Comparison of ENCODE assay signal across 12 cellular contexts in the genomic region with DNA sequence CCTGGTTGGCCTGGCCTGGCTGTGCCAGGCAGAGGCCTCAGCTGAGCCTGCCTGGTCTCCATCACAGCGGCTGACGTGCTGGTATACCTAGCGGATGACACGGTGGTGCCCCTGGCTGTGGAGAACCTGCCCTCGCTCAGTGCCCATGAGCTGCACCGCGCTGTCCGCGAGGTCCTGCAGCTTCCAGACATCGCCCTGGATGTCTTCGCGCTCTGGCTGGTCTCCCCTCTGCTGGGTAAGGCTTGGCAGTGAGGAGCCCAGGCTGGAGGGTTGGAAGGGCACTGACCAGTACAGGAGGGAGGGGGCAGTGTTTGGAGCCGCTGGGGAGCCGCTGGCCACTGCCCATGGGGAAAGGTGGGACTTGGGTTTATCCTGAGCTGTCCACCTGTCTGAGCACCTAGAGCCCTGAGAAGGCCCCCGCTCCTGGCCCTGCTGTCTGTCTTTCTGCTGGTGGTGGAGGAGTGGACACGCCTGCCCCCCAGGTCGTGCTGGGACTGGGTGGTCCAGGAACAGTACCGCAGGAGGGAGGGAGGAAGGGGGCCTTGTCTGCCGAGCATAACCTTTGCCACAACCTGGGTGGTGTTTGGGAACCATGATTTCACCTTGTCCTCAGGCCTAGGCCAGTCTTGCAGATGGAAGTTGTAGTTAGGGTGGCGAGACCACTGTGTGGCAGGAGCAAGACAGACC. TPM values are rescaled to one million over a fixed set of nuclear protein-coding genes. Genes with fewer than 3 reads are reported as not detected.
DNase-seq lines count a peak whose midpoint lies in the region; ATAC-seq lines count a peak whose summit lies in the region.
"Had no signal": no experiment of that assay in that cellular context is flagged by ENCODE, and none has a peak within 500 bp of the region (broad histone marks: within the 10 kb centered on the region; RNA-seq: fewer than 3 reads in every experiment).

No MANE protein-coding gene starts in this region.

- H3K27ac ChIP-seq in iPS-20b (ENCODE audit: low read length): no peak overlapping the region

- H3K27me3 ChIP-seq in iPS-20b (ENCODE audit: insufficient read depth, low read length): peaks cover 5% of the 10 kb centered on the region; the same call in 1 of the 2 replicates

- no peaks in the 10 kb centered on the region for H3K36me3 ChIP-seq in iPS-20b (ENCODE audit: insufficient read depth, low read depth, low read length)

- intact Hi-C loops in activated CD4-positive, alpha-beta T cell treated with anti-CD3 and anti-CD28 coated beads for 36 hours (cut with DNase I, micrococcal nuclease): no loop called here

- peaks cover 19% of the 10 kb centered on the region for H3K36me3 Mint-ChIP-seq in activated CD4-positive, alpha-beta T cell treated with anti-CD3 and anti-CD28 coated beads for 36 hours (ENCODE audit: low read depth)
- peaks cover 57% of the 10 kb centered on the region for H3K36me3 Mint-ChIP-seq in activated T-helper 17 cell treated with anti-CD3 and anti-CD28 coated beads, Interleukin-2, amount 50 U/mL, for 72 hours (ENCODE audit: low read depth)

- no peaks in the 10 kb centered on the region for H3K27me3 Mint-ChIP-seq in activated CD4-positive, alpha-beta T cell treated with anti-CD3 and anti-CD28 coated beads for 36 hours
- no peaks in the 10 kb centered on the region for H3K27me3 Mint-ChIP-seq in activated T-helper 17 cell treated with anti-CD3 and anti-CD28 coated beads, Interleukin-2, amount 50 U/mL, for 72 hours
- H3K27me3 Mint-ChIP-seq in stimulated activated naive CD8-positive, alpha-beta T cell treated with anti-CD3 and anti-CD28 coated beads, Interleukin-15, amount 100 ng/mL, for 72 hours: no peaks in the 10 kb centered on the region

- no peaks in the 10 kb centered on the region for H3K9me3 ChIP-seq in iPS-20b (ENCODE audit: insufficient read depth, low read depth, low read length)

- no peaks in the 10 kb centered on the region for H3K9me3 Mint-ChIP-seq in activated CD4-positive, alpha-beta T cell treated with anti-CD3 and anti-CD28 coated beads for 36 hours (ENCODE audit: low read depth)
- H3K9me3 Mint-ChIP-seq in activated T-helper 17 cell treated with anti-CD3 and anti-CD28 coated beads, Interleukin-2, amount 50 U/mL, for 72 hours: no peaks in the 10 kb centered on the region
- no peaks in the 10 kb centered on the region for H3K9me3 Mint-ChIP-seq in stimulated activated naive CD8-positive, alpha-beta T cell treated with anti-CD3 and anti-CD28 coated beads, Interleukin-15, amount 100 ng/mL, for 72 hours

- POLR2A ChIA-PET in activated CD4-positive, alpha-beta T cell treated with anti-CD3 and anti-CD28 coated beads for 36 hours (lab: Charles Lee): interaction anchor here (1.3 kb wide), 1 partner anchor 26 kb away, joined by 3 read pairs; no protein-coding TSS in a partner anchor

- peaks cover 57% of the 10 kb centered on the region for H3K4me1 Mint-ChIP-seq in activated CD4-positive, alpha-beta T cell treated with anti-CD3 and anti-CD28 coated beads for 36 hours
- peaks cover 23% of the 10 kb centered on the region for H3K4me1 Mint-ChIP-seq in activated T-helper 17 cell treated with anti-CD3 and anti-CD28 coated beads, Interleukin-2, amount 50 U/mL, for 72 hours
- H3K4me1 Mint-ChIP-seq in stimulated activated naive CD8-positive, alpha-beta T cell treated with anti-CD3 and anti-CD28 coated beads, Interleukin-15, amount 100 ng/mL, for 72 hours: peaks cover 76% of the 10 kb centered on the region

- ATAC-seq in activated CD4-positive, alpha-beta T cell treated with anti-CD3 and anti-CD28 coated beads for 36 hours: no peak
- ATAC-seq in activated T-helper 17 cell treated with anti-CD3 and anti-CD28 coated beads, Interleukin-2, amount 50 U/mL, for 72 hours (replicated peaks): no peak
- ATAC-seq in stimulated activated naive CD8-positive, alpha-beta T cell treated with anti-CD3 and anti-CD28 coated beads, Interleukin-15, amount 100 ng/mL, for 72 hours: no peak
- ATAC-seq in GM18498 (IDR thresholded peaks at IDR 0.05; ENCODE audit: unreplicated experiment): no peak

- H3K27ac Mint-ChIP-seq in activated CD4-positive, alpha-beta T cell treated with anti-CD3 and anti-CD28 coated beads for 36 hours: peak overlapping the region; percentile 25
- peak overlapping the region; percentile 83 for H3K27ac Mint-ChIP-seq in activated T-helper 17 cell treated with anti-CD3 and anti-CD28 coated beads, Interleukin-2, amount 50 U/mL, for 72 hours
- H3K27ac Mint-ChIP-seq in stimulated activated naive CD8-positive, alpha-beta T cell treated with anti-CD3 and anti-CD28 coated beads, Interleukin-15, amount 100 ng/mL, for 72 hours: peak overlapping the region; percentile 61 to 89

- H3K9ac ChIP-seq in iPS-20b (ENCODE audit: low read depth, low read length): peak overlapping the region; percentile 15; the same call in 1 of the 2 replicates

- H3K4me3 ChIP-seq in iPS-20b (ENCODE audit: low read length): no peak overlapping the region

- H3K4me3 Mint-ChIP-seq in activated CD4-positive, alpha-beta T cell treated with anti-CD3 and anti-CD28 coated beads for 36 hours: no peak overlapping the region
- H3K4me3 Mint-ChIP-seq in activated T-helper 17 cell treated with anti-CD3 and anti-CD28 coated beads, Interleukin-2, amount 50 U/mL, for 72 hours: peak overlapping the region; percentile 89
- H3K4me3 Mint-ChIP-seq in stimulated activated naive CD8-positive, alpha-beta T cell treated with anti-CD3 and anti-CD28 coated beads, Interleukin-15, amount 100 ng/mL, for 72 hours: peak overlapping the region; percentile 42 to 57

- DNase-seq in activated CD4-positive, alpha-beta T cell treated with anti-CD3 and anti-CD28 coated beads for 36 hours: no peak
- DNase-seq in activated CD4-positive, alpha-beta T cell treated with anti-CD3 and anti-CD28 coated beads, Interleukin-2, amount 50 U/mL, for 4 hours: no peak
- DNase-seq in stimulated activated naive CD8-positive, alpha-beta T cell treated with anti-CD3 and anti-CD28 coated beads, Interleukin-15, amount 100 ng/mL, for 72 hours: no peak
- DNase-seq in epidermal melanocyte (ENCODE audit: insufficient read length, low spot score) (no peak), kidney glomerular epithelial cell (lab: John Stamatoyannopoulos, UW) (no peak)
- DNase-seq: anterior cingulate cortex, hippocampal formation, NCI-H226, T1000 had no signal

- H3K4me1 ChIP-seq in iPS-20b (ENCODE audit: insufficient read depth, low read length): peaks cover 5% of the 10 kb centered on the region; the same call in 1 of the 2 replicates

- CTCF ChIA-PET in activated CD4-positive, alpha-beta T cell treated with anti-CD3 and anti-CD28 coated beads for 36 hours (lab: Charles Lee): interaction anchor here (0.6 to 4.0 kb wide), 2 partner anchors 27 to 543 kb away, joined by 3 to 27 read pairs; no protein-coding TSS in a partner anchor

RNA-seq across cellular contexts. Expression of a gene that starts 3.0 kb away (rescaled TPM):
- total RNA-seq in activated CD4-positive, alpha-beta T cell treated with anti-CD3 and anti-CD28 coated beads for 36 hours: 10 to 100 TPM; 32.7 to 37.5 TPM
- total RNA-seq in activated T-helper 17 cell treated with anti-CD3 and anti-CD28 coated beads, Interleukin-2, amount 50 U/mL, for 72 hours: 10 to 100 TPM; 49.6 to 52.1 TPM

RNA-seq across cellular contexts. Expression of a gene that starts 7.0 kb away (rescaled TPM):
- 10 to 100 TPM; 13.2 to 14.3 TPM for total RNA-seq in activated CD4-positive, alpha-beta T cell treated with anti-CD3 and anti-CD28 coated beads for 36 hours
- 10 to 100 TPM; 18.0 to 20.1 TPM for total RNA-seq in activated T-helper 17 cell treated with anti-CD3 and anti-CD28 coated beads, Interleukin-2, amount 50 U/mL, for 72 hours

RNA-seq across cellular contexts. Expression of a gene that starts 33.2 kb away (rescaled TPM):
- 100 to 1,000 TPM; 435 to 569 TPM for total RNA-seq in activated CD4-positive, alpha-beta T cell treated with anti-CD3 and anti-CD28 coated beads for 36 hours
- 1,000 to 10,000 TPM in 1 of 2 donors, 100 to 1,000 TPM in 1; 823 to 2,912 TPM for total RNA-seq in activated T-helper 17 cell treated with anti-CD3 and anti-CD28 coated beads, Interleukin-2, amount 50 U/mL, for 72 hours

RNA-seq across cellular contexts. Expression of a gene that starts 34.9 kb away (rescaled TPM):
- 1 to 10 TPM in 1 of 2 experiments, under 1 TPM in 1; 0.58 to 1.1 TPM for total RNA-seq in activated CD4-positive, alpha-beta T cell treated with anti-CD3 and anti-CD28 coated beads for 36 hours
- 1 to 10 TPM in 1 of 2 donors, under 1 TPM in 1; 0.95 to 1.5 TPM for total RNA-seq in activated T-helper 17 cell treated with anti-CD3 and anti-CD28 coated beads, Interleukin-2, amount 50 U/mL, for 72 hours

RNA-seq across cellular contexts. Expression of a gene that starts 55.8 kb away (rescaled TPM):
- 10 to 100 TPM; 67.5 to 69.0 TPM for total RNA-seq in activated CD4-positive, alpha-beta T cell treated with anti-CD3 and anti-CD28 coated beads for 36 hours
- 10 to 100 TPM; 66.0 to 89.5 TPM for total RNA-seq in activated T-helper 17 cell treated with anti-CD3 and anti-CD28 coated beads, Interleukin-2, amount 50 U/mL, for 72 hours

Comparison
In these comparisons a context has a peak if more than half of its experiments do, and no peak if none do; other contexts are left out.
1. H3K27ac Mint-ChIP-seq: peak in every context shown above with its lines; median percentile 83 in activated T-helper 17 cell treated with anti-CD3 and anti-CD28 coated beads, Interleukin-2, amount 50 U/mL, for 72 hours; 75 in stimulated activated naive CD8-positive, alpha-beta T cell treated with anti-CD3 and anti-CD28 coated beads, Interleukin-15, amount 100 ng/mL, for 72 hours; 25 in activated CD4-positive, alpha-beta T cell treated with anti-CD3 and anti-CD28 coated beads for 36 hours.